Comparison of ENCODE assay signal across 8 cellular contexts in genomic region chr20:4813076-4813838, GRCh38.
A peak's percentile ranks its signal among the peaks of the same experiment; 100 is the strongest.
DNase-seq lines count a peak whose midpoint lies in the region; ATAC-seq and TF ChIP-seq lines count a peak whose summit lies in the region.

No MANE protein-coding gene starts in this region.

- POLR2A ChIA-PET in RWPE1 (lab: Yijun Ruan, JAX; ENCODE audit: low non-redundant PET) = no interaction called here

- no peak for TF ChIP-seq CTCF in RWPE1 (conservative IDR thresholded peaks at IDR 0.05; ENCODE audit: low read depth)

- ATAC-seq in GM21825 (IDR thresholded peaks at IDR 0.05; ENCODE audit: unreplicated experiment) = peak; percentile 27

- CTCF ChIA-PET in RWPE1 (lab: Yijun Ruan, JAX) = no interaction called here

- no peak overlapping the region for H3K27ac ChIP-seq in RWPE1

- peak; percentile 24 for DNase-seq in D341Med (ENCODE audit: low spot score)
- peak; percentile 55 for DNase-seq in UCSD-AML1 (lab: John Stamatoyannopoulos, UW; ENCODE audit: unreplicated experiment)
- peak; percentile 84 for DNase-seq in germinal center (ENCODE audit: low spot score)
- DNase-seq in stimulated activated CD4-positive, alpha-beta T cell treated with anti-CD3 and anti-CD28 coated beads, Interleukin-4, amount 100 ng/mL, for 4 hours = peak; percentile 24 to 35
- DNase-seq in SHP77 (lab: John Stamatoyannopoulos, UW) = no peak
- no peak for DNase-seq in RWPE1 (ENCODE audit: low spot score)
- DNase-seq in T-helper 9 cell = no peak

Comparison
In these comparisons a context has a peak if more than half of its experiments do, and no peak if none do; other contexts are left out.
1. DNase-seq: peak in D341Med (single experiment), UCSD-AML1 (single experiment), germinal center (single experiment) and stimulated activated CD4-positive, alpha-beta T cell treated with anti-CD3 and anti-CD28 coated beads, Interleukin-4, amount 100 ng/mL, for 4 hours (2 of 2); none in SHP77 (0 of 2), RWPE1 (single experiment) and T-helper 9 cell (single experiment).